In genomic region chr13:31160857-31161582, GRCh38 we compare ENCODE assay signal across 8 cellular contexts.
A peak's percentile ranks its signal among the peaks of the same experiment; 100 is the strongest.
DNase-seq lines count a peak whose midpoint lies in the region; ATAC-seq and TF ChIP-seq lines count a peak whose summit lies in the region.

No MANE protein-coding gene starts in this region.

- peak overlapping the region; percentile 66 for H3K27ac ChIP-seq in RWPE2 (ENCODE audit: poor library complexity, severe bottlenecking)
- H3K27ac ChIP-seq in neutrophil: peak overlapping the region; percentile 61
- peak overlapping the region; percentile 100 for H3K27ac ChIP-seq in substantia nigra (ENCODE audit: low read depth, low read length, poor library complexity, severe bottlenecking)

- H3K27me3 ChIP-seq in RWPE2 (ENCODE audit: insufficient read depth, poor library complexity, severe bottlenecking): no peaks in the 10 kb centered on the region
- no peaks in the 10 kb centered on the region for H3K27me3 ChIP-seq in neutrophil

- DNase-seq in AG04449 (ENCODE audit: low read depth, low spot score) (no peak), RWPE2 (ENCODE audit: low spot score) (no peak), germinal center (ENCODE audit: low spot score) (peak; percentile 71), substantia nigra (lab: John Stamatoyannopoulos, UW) (peak in 45 of 49 donors; percentile 7 to 90 (median 53))
- peak; percentile 21 to 52 (median 36) for DNase-seq in activated naive CD4-positive, alpha-beta T cell (lab: John Stamatoyannopoulos, UW)

- CTCF ChIA-PET in AG04449 (lab: Yijun Ruan, JAX): interaction anchor here (0.9 to 1.7 kb wide), 6 partner anchors 11 to 296 kb away, joined by 3 to 5 read pairs (median 4); no protein-coding TSS in a partner anchor

- H3K4me3 ChIP-seq in AG04449 (ENCODE audit: low read depth, low read length) (peak overlapping the region; percentile 96), RWPE2 (ENCODE audit: severe bottlenecking) (peak overlapping the region; percentile 68), neutrophil (ENCODE audit: low read depth in 1 of 2, low read length in 1 of 2) (peak overlapping the region; percentile 92 to 98)

- TF ChIP-seq CTCF in AG04449 (IDR thresholded peaks at IDR 0.05; ENCODE audit: insufficient read depth, low read length, missing control alignments) (no peak), RWPE2 (IDR thresholded peaks at IDR 0.05; ENCODE audit: poor library complexity, severe bottlenecking) (no peak), neutrophil (IDR thresholded peaks at IDR 0.05) (no peak)

- H3K36me3 ChIP-seq in RWPE2 (ENCODE audit: low read depth) (peaks cover 24% of the 10 kb centered on the region), neutrophil (no peaks in the 10 kb centered on the region)

- ATAC-seq in GM18867 (IDR thresholded peaks at IDR 0.05; ENCODE audit: unreplicated experiment): peak; percentile 24
- ATAC-seq in HG03175 (IDR thresholded peaks at IDR 0.05; ENCODE audit: unreplicated experiment): peak; percentile 23
- ATAC-seq in RWPE2 (ENCODE audit: low read depth): peak; percentile 28; the same call in 2 of the 3 replicates

- H3K9me3 ChIP-seq in RWPE2 (ENCODE audit: severe bottlenecking): no peaks in the 10 kb centered on the region
- H3K9me3 ChIP-seq in neutrophil: no peaks in the 10 kb centered on the region

- H3K4me1 ChIP-seq in RWPE2 (ENCODE audit: insufficient read depth, poor library complexity, severe bottlenecking) (peaks cover 10% of the 10 kb centered on the region), neutrophil (ENCODE audit: control insufficient read depth in 1 of 2, insufficient read depth in 1 of 2, low read depth in 1 of 2, low read length in 1 of 2) (peaks cover 21 to 27% of the 10 kb centered on the region in 2 experiments)

- POLR2A ChIA-PET in AG04449 (lab: Yijun Ruan, JAX): interaction anchor here (1.2 kb wide), 1 partner anchor 115 kb away, joined by 3 read pairs; no protein-coding TSS in a partner anchor

Comparison
In these comparisons a context has a peak if more than half of its experiments do, and no peak if none do; other contexts are left out.
1. DNase-seq: peak in activated naive CD4-positive, alpha-beta T cell (4 of 4), germinal center (single experiment) and substantia nigra (45 of 49); none in AG04449 (single experiment) and RWPE2 (single experiment).
2. Peak in every context shown above with its lines, with median percentiles within 50 percentile points of each other: H3K4me3 ChIP-seq, ATAC-seq and H3K27ac ChIP-seq.